Comparison of ENCODE assay signal across 18 cellular contexts in the genomic region with DNA sequence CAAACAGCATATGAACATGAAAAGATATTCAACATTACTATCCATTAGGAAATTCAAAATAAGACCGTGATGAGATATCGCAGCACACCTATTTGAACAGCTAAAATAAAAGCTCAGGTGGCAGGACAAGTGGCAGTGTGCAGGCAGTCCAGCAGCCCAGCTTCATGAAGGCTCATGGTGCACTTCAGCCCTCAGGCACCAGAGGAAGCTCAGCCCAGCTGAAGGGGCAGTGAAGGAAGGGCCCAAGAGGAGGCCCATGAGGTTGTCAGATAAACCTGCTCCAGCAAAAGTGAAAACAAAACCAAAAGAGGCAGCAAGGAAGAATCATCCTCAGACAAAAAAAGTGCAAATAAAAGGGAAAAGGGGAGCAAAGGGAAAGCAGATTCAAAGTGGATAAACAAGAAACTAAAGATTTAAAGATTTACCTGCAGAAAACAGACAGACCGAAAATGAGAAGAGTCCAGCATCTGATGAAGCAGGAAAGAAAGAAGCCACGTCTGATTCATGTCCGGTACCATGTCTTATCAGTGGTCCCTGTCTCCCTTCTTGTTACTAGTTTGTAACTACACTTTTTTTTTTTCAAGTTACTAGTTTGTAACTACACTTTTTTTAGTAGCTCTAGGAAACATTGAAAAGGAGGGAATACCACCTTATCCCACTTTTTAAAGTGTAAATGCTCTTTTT. TPM values are rescaled to one million over a fixed set of nuclear protein-coding genes. Genes with fewer than 3 reads are reported as not detected.
A peak's percentile ranks its signal among the peaks of the same experiment; 100 is the strongest.
DNase-seq lines count a peak whose midpoint lies in the region; ATAC-seq and TF ChIP-seq lines count a peak whose summit lies in the region.
"Had no signal": no experiment of that assay in that cellular context is flagged by ENCODE, and none has a peak within 500 bp of the region (broad histone marks: within the 10 kb centered on the region; RNA-seq: fewer than 3 reads in every experiment).

No MANE protein-coding gene starts in this region.

- H3K79me2 ChIP-seq in MM.1S (ENCODE audit: low read length): no peaks in the 10 kb centered on the region

- no peak for ATAC-seq in activated CD8-positive, alpha-beta memory T cell treated with anti-CD3 and anti-CD28 coated beads, Interleukin-2, amount 10 ng/mL, durations not matched to agents 7 days and 5 days
- ATAC-seq in WTC11: peak; percentile 52; the same call in 1 of the 2 replicates
- ATAC-seq: A549, Right ventricle myocardium inferior had no signal

- H3K4me3 ChIP-seq in MM.1S (ENCODE audit: low read length): no peak overlapping the region
- H3K4me3 ChIP-seq in neuronal stem cell (ENCODE audit: low read length in 2 of 2): no peak overlapping the region
- H3K4me3 ChIP-seq: A549, SK-N-MC had no signal

- peak overlapping the region; percentile 26; the same call in 1 of the 2 replicates for H3K4me2 ChIP-seq in MM.1S (ENCODE audit: low read depth, low read length)
- no peak overlapping the region for H3K4me2 ChIP-seq in neuronal stem cell (ENCODE audit: insufficient read depth, low read length, poor library complexity, severe bottlenecking)
- H3K4me2 ChIP-seq: A549 had no signal

- no peak for DNase-seq in activated CD8-positive, alpha-beta memory T cell treated with anti-CD3 and anti-CD28 coated beads, Interleukin-2, amount 10 ng/mL, durations not matched to agents 7 days and 5 days
- no peak for DNase-seq in activated CD8-positive, alpha-beta memory T cell treated with anti-CD3 and anti-CD28 coated beads, Interleukin-2, amount 50 U/mL, for 48 hours
- DNase-seq in MM.1S: peak; percentile 20
- no peak for DNase-seq in WTC11 (ENCODE audit: low spot score)
- DNase-seq in neuronal stem cell (ENCODE audit: low spot score): no peak
- DNase-seq in pons (ENCODE audit: low spot score): no peak
- DNase-seq in DMS79 treated with DMSO at 0.1 percent for 48 hours (lab: John Stamatoyannopoulos, UW): no peak
- no peak for DNase-seq in SW480 (ENCODE audit: low spot score)
- DNase-seq: C1 segment of cervical spinal cord, HCEC 1CT, NCI-H1048, NCI-H1436 treated with DMSO at 0.1 percent for 48 hours, NCI-H2029 treated with DMSO at 0.1 percent for 48 hours, NCI-H2171 treated with DMSO at 0.1 percent for 48 hours, NCI-H446 treated with DMSO at 0.1 percent for 48 hours had no signal

- no peaks in the 10 kb centered on the region for H3K36me3 ChIP-seq in MM.1S (replicated peaks; ENCODE audit: insufficient read depth, low read length)
- no peaks in the 10 kb centered on the region for H3K36me3 ChIP-seq in neuronal stem cell (replicated peaks in 1 of 2; ENCODE audit: control insufficient read depth in 2 of 2, insufficient read depth in 2 of 2, low read length in 2 of 2)

- no peaks in the 10 kb centered on the region for H3K9me3 Mint-ChIP-seq in activated CD8-positive, alpha-beta memory T cell treated with anti-CD3 and anti-CD28 coated beads, Interleukin-2, amount 10 ng/mL, durations not matched to agents 7 days and 5 days (ENCODE audit: low read depth)
- H3K9me3 Mint-ChIP-seq in WTC11: no peaks in the 10 kb centered on the region

- peak overlapping the region; percentile 4 for H3K4me3 Mint-ChIP-seq in activated CD8-positive, alpha-beta memory T cell treated with anti-CD3 and anti-CD28 coated beads, Interleukin-2, amount 10 ng/mL, durations not matched to agents 7 days and 5 days
- H3K4me3 Mint-ChIP-seq in WTC11: no peak overlapping the region

- no peak overlapping the region for H2AK5ac ChIP-seq in neuronal stem cell (ENCODE audit: low read depth, low read length)

- no peaks in the 10 kb centered on the region for H3K79me1 ChIP-seq in neuronal stem cell (ENCODE audit: low read depth, low read length)

- peaks cover 6% of the 10 kb centered on the region for H3K4me1 Mint-ChIP-seq in activated CD8-positive, alpha-beta memory T cell treated with anti-CD3 and anti-CD28 coated beads, Interleukin-2, amount 10 ng/mL, durations not matched to agents 7 days and 5 days
- no peaks in the 10 kb centered on the region for H3K4me1 Mint-ChIP-seq in WTC11

- H3K14ac ChIP-seq in neuronal stem cell (ENCODE audit: low read length): no peak overlapping the region

- H3K23ac ChIP-seq in neuronal stem cell (ENCODE audit: low read depth, low read length, poor library complexity): no peak overlapping the region

- H3F3A ChIP-seq in MM.1S (ENCODE audit: insufficient read depth, low read length): no peaks in the 10 kb centered on the region

- H4K8ac ChIP-seq in neuronal stem cell (ENCODE audit: low read depth, low read length): no peak overlapping the region

- H2BK15ac ChIP-seq in neuronal stem cell (ENCODE audit: low read length): no peak overlapping the region

- H3K36me3 Mint-ChIP-seq in activated CD8-positive, alpha-beta memory T cell treated with anti-CD3 and anti-CD28 coated beads, Interleukin-2, amount 10 ng/mL, durations not matched to agents 7 days and 5 days: peaks cover 11% of the 10 kb centered on the region
- no peaks in the 10 kb centered on the region for H3K36me3 Mint-ChIP-seq in WTC11

- H4K20me1 ChIP-seq in MM.1S (ENCODE audit: insufficient read depth, low read length): no peaks in the 10 kb centered on the region

- H3K18ac ChIP-seq in neuronal stem cell (ENCODE audit: low read length): peak overlapping the region; percentile 24

- H2BK12ac ChIP-seq in neuronal stem cell (ENCODE audit: low read length): no peak overlapping the region

- H3K27me3 ChIP-seq in MM.1S (replicated peaks; ENCODE audit: insufficient read depth, low read length) (no peaks in the 10 kb centered on the region), neuronal stem cell (ENCODE audit: control insufficient read depth in 3 of 3, insufficient read depth in 3 of 3, low read depth in 1 of 3, low read length in 3 of 3) (peaks cover 0 to 11% (median 0%) of the 10 kb centered on the region in 3 experiments)

- POLR2A ChIA-PET in WTC11 (lab: Charles Lee): no interaction called here

- no peaks in the 10 kb centered on the region for H3K9me3 ChIP-seq in MM.1S (replicated peaks; ENCODE audit: insufficient read depth, low read length)
- H3K9me3 ChIP-seq in neuronal stem cell (replicated peaks in 1 of 2; ENCODE audit: control insufficient read depth in 2 of 2, insufficient read depth in 1 of 2, low read depth in 1 of 2, low read length in 2 of 2): peaks cover 0 to 3% of the 10 kb centered on the region in 2 donors
- H3K9me3 ChIP-seq: A549 had no signal

- no peak overlapping the region for H3K4ac ChIP-seq in neuronal stem cell (ENCODE audit: low read length)

- no peak for TF ChIP-seq CTCF in MM.1S (IDR thresholded peaks at IDR 0.05; ENCODE audit: low read length)
- no peak for TF ChIP-seq CTCF in WTC11 (IDR thresholded peaks at IDR 0.05)

- no peaks in the 10 kb centered on the region for H3K9me2 ChIP-seq in MM.1S (replicated peaks; ENCODE audit: insufficient read depth, low read length)

- H3K27me3 Mint-ChIP-seq in activated CD8-positive, alpha-beta memory T cell treated with anti-CD3 and anti-CD28 coated beads, Interleukin-2, amount 10 ng/mL, durations not matched to agents 7 days and 5 days: no peaks in the 10 kb centered on the region
- no peaks in the 10 kb centered on the region for H3K27me3 Mint-ChIP-seq in WTC11 (ENCODE audit: low read depth)

- H2AFZ ChIP-seq in MM.1S (ENCODE audit: low read length): peak overlapping the region; percentile 9; the same call in 1 of the 2 replicates
- H2AFZ ChIP-seq in neuronal stem cell (ENCODE audit: low read length): no peak overlapping the region

- peak overlapping the region; percentile 2 for H3K27ac Mint-ChIP-seq in activated CD8-positive, alpha-beta memory T cell treated with anti-CD3 and anti-CD28 coated beads, Interleukin-2, amount 10 ng/mL, durations not matched to agents 7 days and 5 days
- H3K27ac Mint-ChIP-seq in WTC11: no peak overlapping the region

- no peak overlapping the region for H4K91ac ChIP-seq in neuronal stem cell (ENCODE audit: low read depth, low read length, poor library complexity)

- no CpG with 5 or more reads among the region's 5 CpGs for WGBS in neuronal stem cell (ENCODE audit: extremely low coverage in 2 of 2, insufficient read length in 2 of 2, insufficient replicate concordance in 1 of 2), 2 donors

- H3K9ac ChIP-seq in MM.1S (ENCODE audit: low read length) (no peak overlapping the region), neuronal stem cell (ENCODE audit: low read depth, low read length, poor library complexity) (no peak overlapping the region)

- H3K4me1 ChIP-seq in MM.1S (ENCODE audit: low read length): no peaks in the 10 kb centered on the region
- no peaks in the 10 kb centered on the region for H3K4me1 ChIP-seq in neuronal stem cell (ENCODE audit: control insufficient read depth in 2 of 2, insufficient read depth in 1 of 2, low read depth in 1 of 2, low read length in 2 of 2)
- H3K4me1 ChIP-seq: A549 had no signal

- no peak overlapping the region for H2BK5ac ChIP-seq in neuronal stem cell (ENCODE audit: low read length)

- no peak overlapping the region for H2BK120ac ChIP-seq in neuronal stem cell (ENCODE audit: low read depth, low read length)

- H3K27ac ChIP-seq in MM.1S (ENCODE audit: low read length): no peak overlapping the region
- H3K27ac ChIP-seq in neuronal stem cell (replicated peaks; ENCODE audit: low read length): no peak overlapping the region
- H3K27ac ChIP-seq: A549, SK-N-MC had no signal

- CTCF ChIA-PET in activated CD8-positive, alpha-beta memory T cell treated with anti-CD3 and anti-CD28 coated beads, Interleukin-2, amount 10 ng/mL, durations not matched to agents 7 days and 5 days (lab: Charles Lee): no interaction called here
- CTCF ChIA-PET in WTC11 (lab: Charles Lee): interaction anchor here (0.6 kb wide), 1 partner anchor 19 kb away, joined by 3 read pairs; no protein-coding TSS in a partner anchor

RNA-seq across cellular contexts. Expression of a gene that starts 15.0 kb away (rescaled TPM):
- total RNA-seq in activated CD8-positive, alpha-beta memory T cell treated with anti-CD3 and anti-CD28 coated beads, Interleukin-2, amount 10 ng/mL, durations not matched to agents 7 days and 5 days: 10 to 100 TPM; 15.3 to 17.7 TPM
- 3.7 to 5.3 TPM (median 4.7 TPM) in 3 replicates for total RNA-seq in WTC11 (2021)
- 1.5 TPM for polyA plus RNA-seq in neuronal stem cell (2013, experiment 1 of 2)
- 1.2 TPM for polyA plus RNA-seq in neuronal stem cell (2013, experiment 2 of 2)

RNA-seq across cellular contexts. Expression of a gene that starts 16.0 kb away (rescaled TPM):
- total RNA-seq in activated CD8-positive, alpha-beta memory T cell treated with anti-CD3 and anti-CD28 coated beads, Interleukin-2, amount 10 ng/mL, durations not matched to agents 7 days and 5 days: not detected
- not detected in 3 replicates for total RNA-seq in WTC11 (2021)
- polyA plus RNA-seq in neuronal stem cell (2013, experiment 1 of 2): not detected
- polyA plus RNA-seq in neuronal stem cell (2013, experiment 2 of 2): not detected
- total RNA-seq: Right ventricle myocardium inferior had no signal
- polyA plus RNA-seq: A549 had no signal

RNA-seq across cellular contexts. Expression of a gene that starts 48.7 kb away (rescaled TPM):
- 1 to 10 TPM; 2.8 to 3.6 TPM for total RNA-seq in activated CD8-positive, alpha-beta memory T cell treated with anti-CD3 and anti-CD28 coated beads, Interleukin-2, amount 10 ng/mL, durations not matched to agents 7 days and 5 days
- total RNA-seq in WTC11 (2021): 3.5 to 4.4 TPM (median 3.8 TPM) in 3 replicates
- polyA plus RNA-seq in neuronal stem cell (2013, experiment 1 of 2): 0.11 TPM
- 0.11 TPM for polyA plus RNA-seq in neuronal stem cell (2013, experiment 2 of 2)
- total RNA-seq: Right ventricle myocardium inferior had no signal

RNA-seq across cellular contexts. Expression of a gene that starts 59.6 kb away (rescaled TPM):
- 10 to 100 TPM in 1 of 2 experiments, 1 to 10 TPM in 1; 9.5 to 11.8 TPM for total RNA-seq in activated CD8-positive, alpha-beta memory T cell treated with anti-CD3 and anti-CD28 coated beads, Interleukin-2, amount 10 ng/mL, durations not matched to agents 7 days and 5 days
- total RNA-seq in WTC11 (2021): 6.4 to 7.7 TPM (median 6.5 TPM) in 3 replicates
- polyA plus RNA-seq in neuronal stem cell (2013, experiment 1 of 2): 8.0 TPM
- 8.1 TPM for polyA plus RNA-seq in neuronal stem cell (2013, experiment 2 of 2)
